ENCODE assay signal across 8 cellular contexts in genomic region chr9:130997925-130998595, GRCh38. TPM values are rescaled to one million over a fixed set of nuclear protein-coding genes. Genes with fewer than 3 reads are reported as not detected.
A peak's percentile ranks its signal among the peaks of the same experiment; 100 is the strongest.
DNase-seq lines count a peak whose midpoint lies in the region; ATAC-seq and TF ChIP-seq lines count a peak whose summit lies in the region.

No MANE protein-coding gene starts in this region.

- no peaks in the 10 kb centered on the region for H3K27me3 ChIP-seq in HL-60 (ENCODE audit: insufficient read depth, poor library complexity, severe bottlenecking)
- H3K27me3 ChIP-seq in PC-9 (ENCODE audit: insufficient read depth, low read depth), result peaks cover 29% of the 10 kb centered on the region
- no peaks in the 10 kb centered on the region for H3K27me3 ChIP-seq in CD4-positive, alpha-beta memory T cell (ENCODE audit: insufficient read depth, low read length)

- CTCF ChIA-PET in PC-9 (lab: Charles Lee), result interaction anchor here (0.6 to 2.6 kb wide), 13 partner anchors 13 to 297 kb away, joined by 3 to 16 read pairs (median 4); no protein-coding TSS in a partner anchor
- CTCF ChIA-PET in CD4-positive, alpha-beta memory T cell (lab: Charles Lee; ENCODE audit: partially characterized antibody), result interaction anchor here (1.4 to 1.5 kb wide), 2 partner anchors 48 to 297 kb away, joined by 3 to 4 read pairs; no protein-coding TSS in a partner anchor

- H3K27ac ChIP-seq in HL-60 (replicated peaks), result no peak overlapping the region
- no peak overlapping the region for H3K27ac ChIP-seq in PC-9
- no peak overlapping the region for H3K27ac ChIP-seq in CD4-positive, alpha-beta memory T cell (ENCODE audit: low read depth, low read length)

- no peak overlapping the region for H3K4me2 ChIP-seq in PC-9

- intact Hi-C loops in PC-9 (cut with micrococcal nuclease; ENCODE audit: unreplicated experiment), result loop anchor here (1.0 to 5.0 kb wide), 5 partner anchors 57 to 297 kb away; no protein-coding TSS in a partner anchor
- intact Hi-C loops in CD4-positive, alpha-beta memory T cell (cut with micrococcal nuclease), result no loop called here

- H3K36me3 ChIP-seq in PC-9 (ENCODE audit: low read depth), result no peaks in the 10 kb centered on the region
- H3K36me3 ChIP-seq in CD4-positive, alpha-beta memory T cell (ENCODE audit: insufficient read depth, low read length), result no peaks in the 10 kb centered on the region

- H4K20me1 ChIP-seq in PC-9 (ENCODE audit: insufficient read depth), result no peaks in the 10 kb centered on the region

- no peaks in the 10 kb centered on the region for H3K9me3 Mint-ChIP-seq in CD4-positive, alpha-beta memory T cell

- DNase-seq in DMS 273 treated with DMSO at 0.1 percent for 48 hours (lab: John Stamatoyannopoulos, UW), result peak; percentile 31
- peak; percentile 61 to 68 for DNase-seq in HL-60 (ENCODE audit: low read depth in 1 of 2, low spot score in 1 of 2)
- DNase-seq in PC-9, result peak; percentile 52 to 84
- peak; percentile 15 for DNase-seq in astrocyte of the cerebellum (ENCODE audit: low read depth)
- DNase-seq in hepatic stellate cell (ENCODE audit: low spot score), result peak; percentile 94
- DNase-seq in stimulated activated CD4-positive, alpha-beta T cell treated with anti-CD3 and anti-CD28 coated beads, Interleukin-12 subunit alpha, Interleukin-12 subunit beta, amount 100 ng/mL, for 4 hours, result peak; percentile 27
- DNase-seq in CD4-positive, alpha-beta memory T cell, result no peak

- no peak for ATAC-seq in HG02938 (IDR thresholded peaks at IDR 0.05; ENCODE audit: unreplicated experiment)

- H3K36me3 Mint-ChIP-seq in CD4-positive, alpha-beta memory T cell, result no peaks in the 10 kb centered on the region

- H3K4me1 ChIP-seq in PC-9 (replicated peaks; ENCODE audit: insufficient read depth), result no peaks in the 10 kb centered on the region
- H3K4me1 ChIP-seq in CD4-positive, alpha-beta memory T cell (ENCODE audit: insufficient read depth, low read length), result no peaks in the 10 kb centered on the region

- H3K79me2 ChIP-seq in PC-9 (ENCODE audit: low read depth), result no peaks in the 10 kb centered on the region

- POLR2A ChIA-PET in PC-9 (lab: Charles Lee; ENCODE audit: unreplicated experiment), result no interaction called here
- POLR2A ChIA-PET in CD4-positive, alpha-beta memory T cell (lab: Charles Lee; ENCODE audit: partially characterized antibody), result no interaction called here

- H3K4me3 ChIP-seq in HL-60 (replicated peaks; ENCODE audit: insufficient read depth, low read length) (no peak overlapping the region), PC-9 (no peak overlapping the region), astrocyte of the cerebellum (ENCODE audit: low read depth, low read length) (no peak overlapping the region)
- H3K4me3 ChIP-seq in CD4-positive, alpha-beta memory T cell (ENCODE audit: low read length in 2 of 2), result no peak overlapping the region

- H3K27me3 Mint-ChIP-seq in CD4-positive, alpha-beta memory T cell, result peaks cover 18 to 19% of the 10 kb centered on the region in 2 donors

- peak; percentile 55 for TF ChIP-seq CTCF in HL-60 (IDR thresholded peaks at IDR 0.05; ENCODE audit: insufficient read depth, low read length)
- TF ChIP-seq CTCF in PC-9 (conservative IDR thresholded peaks at IDR 0.05), result peak; percentile 88
- peak; percentile 72 for TF ChIP-seq CTCF in astrocyte of the cerebellum (IDR thresholded peaks at IDR 0.05; ENCODE audit: low read depth, low read length, missing control alignments)

- H3K27ac Mint-ChIP-seq in CD4-positive, alpha-beta memory T cell, result no peak overlapping the region

- no peaks in the 10 kb centered on the region for H3K9me3 ChIP-seq in PC-9 (ENCODE audit: insufficient read depth, low read depth)
- no peaks in the 10 kb centered on the region for H3K9me3 ChIP-seq in CD4-positive, alpha-beta memory T cell (ENCODE audit: control insufficient read depth in 1 of 2, low read length in 2 of 2)

- in situ Hi-C loops in astrocyte of the cerebellum (cut with HindIII; ENCODE audit: low sequenced_read_pairs), result no loop called here

- H2AFZ ChIP-seq in PC-9, result no peak overlapping the region

- no peaks in the 10 kb centered on the region for H3F3A ChIP-seq in PC-9 (ENCODE audit: insufficient read depth, low read depth)

- no peak overlapping the region for H3K4me3 Mint-ChIP-seq in CD4-positive, alpha-beta memory T cell

- no peaks in the 10 kb centered on the region for H3K9me2 ChIP-seq in PC-9 (ENCODE audit: insufficient read depth)

- peaks cover 0 to 3% (median 1%) of the 10 kb centered on the region in 4 donors for H3K4me1 Mint-ChIP-seq in CD4-positive, alpha-beta memory T cell

- BruUV-seq in PC-9 (replicated peaks; lab: Mats Ljungman, UMichigan), result no TSS peak

RNA-seq across cellular contexts. Expression of gene LAMC3, which starts 10.9 kb away (rescaled TPM):
- total RNA-seq in PC-9 (2021), result 0.38 and 0.41 TPM in 2 replicates
- under 1 TPM; 0.32 to 0.61 TPM for total RNA-seq in CD4-positive, alpha-beta memory T cell
- not detected for polyA plus RNA-seq in CD4-positive, alpha-beta memory T cell

RNA-seq across cellular contexts. Expression of gene FIBCD1, which starts 59.0 kb away (rescaled TPM):
- total RNA-seq in PC-9 (2021), result 2.7 and 4.1 TPM in 2 replicates
- total RNA-seq in CD4-positive, alpha-beta memory T cell, result not detected
- polyA plus RNA-seq in CD4-positive, alpha-beta memory T cell, result not detected

Comparison
In these comparisons a context has a peak if more than half of its experiments do, and no peak if none do; other contexts are left out.
1. DNase-seq: peak in DMS 273 treated with DMSO at 0.1 percent for 48 hours (single experiment), HL-60 (2 of 2), PC-9 (2 of 2), astrocyte of the cerebellum (single experiment), hepatic stellate cell (single experiment) and stimulated activated CD4-positive, alpha-beta T cell treated with anti-CD3 and anti-CD28 coated beads, Interleukin-12 subunit alpha, Interleukin-12 subunit beta, amount 100 ng/mL, for 4 hours (single experiment); none in CD4-positive, alpha-beta memory T cell (0 of 5).
2. Peak in every context shown above with its lines, with median percentiles within 50 percentile points of each other: CTCF ChIP-seq.